22 cellular contexts compared by ENCODE assay signal in the genomic region with DNA sequence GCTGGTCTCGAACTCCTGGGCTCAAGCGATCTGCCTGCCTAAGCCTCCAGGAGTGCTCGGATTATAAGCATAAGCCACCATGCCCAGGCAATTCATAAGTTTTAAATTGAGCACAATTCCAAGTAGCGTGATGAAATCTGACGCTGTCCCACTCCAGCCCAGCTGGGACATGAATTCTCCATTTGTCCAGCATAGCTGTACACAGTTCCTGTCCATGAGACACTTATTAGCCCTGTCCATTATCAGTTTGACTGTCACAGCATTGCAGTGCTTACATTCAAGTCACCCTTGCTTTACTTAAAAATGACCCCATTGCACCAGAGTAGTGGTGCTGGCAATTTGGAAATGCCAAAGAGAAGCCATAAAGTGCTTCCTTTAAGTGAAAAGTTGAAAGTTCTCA.
"Had no signal": no experiment of that assay in that cellular context is flagged by ENCODE, and none has a peak within 500 bp of the region (broad histone marks: within the 10 kb centered on the region; RNA-seq: fewer than 3 reads in every experiment).

No MANE protein-coding gene starts in this region.

- H3K36me3 Mint-ChIP-seq: IgD-negative memory B cell had no signal

- H3K27me3 ChIP-seq: SJCRH30 had no signal

- H3K9ac ChIP-seq: KMS-11 had no signal

- H3K27ac ChIP-seq: HL-60, KMS-11, SJCRH30 had no signal

- H3K4me2 ChIP-seq: KMS-11 had no signal

- H3K9me3 Mint-ChIP-seq: IgD-negative memory B cell had no signal

- H3K27me3 Mint-ChIP-seq: IgD-negative memory B cell had no signal

- H3K4me3 ChIP-seq: K562, SJCRH30 had no signal

- H3K36me3 ChIP-seq: SJCRH30 had no signal

- DNase-seq: Kasumi-1, MM.1S, NCI-H1092 treated with DMSO at 0.1 percent for 48 hours, NCI-H1436, NCI-H187, NCI-H2029, NCI-H2081 treated with DMSO at 0.1 percent for 48 hours, NCI-H2171, NCI-H226, NCI-H446, NCI-H510A, NCI-H524 treated with DMSO at 0.1 percent for 48 hours, NCI-H69, NCI-H774, RPMI8226, SHP77 treated with DMSO at 0.1 percent for 48 hours, SJCRH30 had no signal

- H3K4me1 ChIP-seq: SJCRH30 had no signal

- ATAC-seq: K562, SK-N-SH treated with all-trans-retinoic acid at 6 μM for 48 hours had no signal

- H3K27ac Mint-ChIP-seq: IgD-negative memory B cell had no signal

- H3K9me3 ChIP-seq: SJCRH30 had no signal
